Comparison of ENCODE assay signal across 6 cellular contexts in the genomic region with DNA sequence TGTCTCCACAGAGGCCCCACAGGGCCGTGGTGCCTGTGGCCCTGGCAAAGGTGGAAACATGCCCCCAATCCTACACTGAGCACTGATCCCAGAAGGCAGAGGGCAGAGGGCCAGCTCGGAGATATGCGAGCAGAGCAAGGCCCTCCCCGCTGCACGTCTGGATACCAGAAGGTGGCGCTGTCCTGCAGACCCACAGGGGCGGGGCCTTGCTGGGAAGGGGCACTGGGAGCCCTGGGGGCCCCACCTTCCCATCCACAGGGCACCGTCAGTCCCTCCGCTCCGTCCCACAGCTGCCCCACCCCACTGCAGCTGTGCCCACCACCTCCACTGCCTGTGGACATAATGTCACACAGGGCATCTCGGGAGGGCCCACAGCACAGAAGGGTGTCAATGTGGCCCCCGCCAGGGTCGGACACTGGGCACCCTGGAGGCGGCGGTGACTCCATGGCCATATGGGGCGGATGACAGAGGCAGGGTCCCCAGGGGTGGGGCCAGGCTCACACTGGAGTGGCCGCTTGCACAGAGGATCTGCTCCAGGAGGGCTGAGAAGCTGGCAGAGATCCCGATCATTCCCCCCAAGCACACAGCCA. TPM values are rescaled to one million over a fixed set of nuclear protein-coding genes. Genes with fewer than 3 reads are reported as not detected.
DNase-seq lines count a peak whose midpoint lies in the region; ATAC-seq and TF ChIP-seq lines count a peak whose summit lies in the region.

No MANE protein-coding gene starts in this region.

- no peaks in the 10 kb centered on the region for H4K20me1 ChIP-seq in IMR-90 (ENCODE audit: insufficient read depth, low read length)

- H4K8ac ChIP-seq in IMR-90 (ENCODE audit: low read depth in 2 of 2, low read length in 2 of 2): no peak overlapping the region

- no peak overlapping the region for H3K14ac ChIP-seq in IMR-90 (replicated peaks; ENCODE audit: low read depth, low read length)

- in situ Hi-C loops in IMR-90 (cut with MboI; ENCODE audit: low sequenced_read_pairs): no loop called here

- CTCF ChIA-PET in BJ (lab: Yijun Ruan, JAX) (interaction anchor here (0.6 to 2.8 kb wide), 9 partner anchors 8 to 310 kb away, joined by 3 to 22 read pairs (median 4); partner anchors contain the start of genes ATP5ME and MYL5), IMR-90 (lab: Yijun Ruan, JAX) (no interaction called here)

- intact Hi-C loops in IMR-90 (cut with micrococcal nuclease): no loop called here

- H4K5ac ChIP-seq in IMR-90 (ENCODE audit: low read depth, low read length): no peak overlapping the region

- DNase-seq in BJ (ENCODE audit: low read depth) (no peak), IMR-90 (peak; percentile 57), kidney glomerular epithelial cell (lab: John Stamatoyannopoulos, UW) (peak; percentile 15)
- DNase-seq in activated naive CD4-positive, alpha-beta T cell treated with anti-CD3 and anti-CD28 coated beads, Interleukin-2, amount 50 U/mL, for 16 hours: peak; percentile 25

- H3K18ac ChIP-seq in IMR-90 (ENCODE audit: low read depth, low read length): no peak overlapping the region

- H2BK15ac ChIP-seq in IMR-90 (ENCODE audit: low read depth, low read length): no peak overlapping the region

- H3K27ac ChIP-seq in IMR-90 (ENCODE audit: insufficient read depth, low read length): no peak overlapping the region

- no peak overlapping the region for H2BK120ac ChIP-seq in IMR-90 (ENCODE audit: low read depth, low read length)

- peaks cover 15% of the 10 kb centered on the region for H3K4me1 ChIP-seq in IMR-90 (ENCODE audit: control insufficient read depth, insufficient read depth, low read length)

- H4K91ac ChIP-seq in IMR-90 (ENCODE audit: insufficient read depth, low read depth, low read length): no peak overlapping the region

- no peak overlapping the region for H3K4ac ChIP-seq in IMR-90 (ENCODE audit: low read depth, low read length)

- no TSS peak for BruUV-seq in IMR-90 (replicated peaks; lab: Mats Ljungman, UMichigan)

- H2AK9ac ChIP-seq in IMR-90 (replicated peaks; ENCODE audit: low read depth, low read length, poor library complexity): peak overlapping the region; percentile 72

- dilution Hi-C loops in IMR-90 (cut with HindIII; ENCODE audit: low sequenced_read_pairs, unreplicated experiment): no loop called here

- no peak overlapping the region for H3K4me2 ChIP-seq in IMR-90 (ENCODE audit: low read depth, low read length)

- no peaks in the 10 kb centered on the region for H3K27me3 ChIP-seq in BJ (ENCODE audit: control insufficient read depth, insufficient read depth, low read length)
- H3K27me3 ChIP-seq in IMR-90 (ENCODE audit: control insufficient read depth, insufficient read depth, low read length): no peaks in the 10 kb centered on the region

- H3K4me3 ChIP-seq in BJ (ENCODE audit: low read depth, low read length): no peak overlapping the region
- no peak overlapping the region for H3K4me3 ChIP-seq in IMR-90 (ENCODE audit: insufficient read depth, low read depth, low read length)

- no peak overlapping the region for H3K56ac ChIP-seq in IMR-90 (ENCODE audit: extremely low read depth, insufficient read depth, low read length)

- no peak overlapping the region for H3K9ac ChIP-seq in IMR-90 (ENCODE audit: low read depth, low read length)

- no peak overlapping the region for H2BK20ac ChIP-seq in IMR-90 (ENCODE audit: low read depth, low read length)

- TF ChIP-seq POLR2A in IMR-90 (IDR thresholded peaks at IDR 0.05; ENCODE audit: low read depth, low read length): no peak

- H3K9me3 ChIP-seq in IMR-90 (ENCODE audit: control insufficient read depth, insufficient read depth, low read length): no peaks in the 10 kb centered on the region

- H3K23ac ChIP-seq in IMR-90 (ENCODE audit: low read depth, low read length): no peak overlapping the region

- TF ChIP-seq CTCF in BJ (IDR thresholded peaks at IDR 0.05; ENCODE audit: insufficient read depth, low read depth, low read length): peak; percentile 79
- peak; percentile 64 for TF ChIP-seq CTCF in IMR-90 (conservative IDR thresholded peaks at IDR 0.05; ENCODE audit: low read depth, low read length)

- peak; percentile 40 for ATAC-seq in IMR-90 (ENCODE audit: low read depth)
- no peak for ATAC-seq in GM19467 (IDR thresholded peaks at IDR 0.05; ENCODE audit: unreplicated experiment)
- ATAC-seq in GM21717 (IDR thresholded peaks at IDR 0.05; ENCODE audit: unreplicated experiment): no peak

- H3K79me1 ChIP-seq in IMR-90 (ENCODE audit: low read depth in 1 of 2, low read length in 2 of 2): peaks cover 0 to 4% of the 10 kb centered on the region in 2 experiments; a peak in 1 of 4 replicates

- POLR2A ChIA-PET in BJ (lab: Charles Lee) (no interaction called here), IMR-90 (lab: Charles Lee; ENCODE audit: unreplicated experiment) (no interaction called here)

- 46% methylated on average over 6 of the region's 18 CpGs; no CpG with 5 or more reads in 1 of the 2 experiments for WGBS in IMR-90 (ENCODE audit: extremely low coverage in 2 of 2, insufficient read length in 1 of 2), 2 experiments

- TF ChIP-seq RAD21 in IMR-90 (IDR thresholded peaks at IDR 0.05; ENCODE audit: low read length): peak; percentile 28; the same call in 1 of the 2 replicates

- no peaks in the 10 kb centered on the region for H3K36me3 ChIP-seq in BJ (ENCODE audit: control insufficient read depth, insufficient read depth, low read length)
- H3K36me3 ChIP-seq in IMR-90 (ENCODE audit: control insufficient read depth, insufficient read depth, low read length): no peaks in the 10 kb centered on the region

- H3K9me1 ChIP-seq in IMR-90 (ENCODE audit: insufficient read depth, low read length): peaks cover 9% of the 10 kb centered on the region

- H2AK5ac ChIP-seq in IMR-90 (ENCODE audit: low read depth, low read length): no peak overlapping the region

- H2BK5ac ChIP-seq in IMR-90 (ENCODE audit: low read depth, low read length, poor library complexity, severe bottlenecking): no peak overlapping the region

- H2AFZ ChIP-seq in IMR-90 (replicated peaks; ENCODE audit: low read length, poor library complexity): peak overlapping the region; percentile 51

TF ChIP-seq in IMR-90, 13 proteins besides CTCF, POLR2A, EP300 and RAD21:
- TF ChIP-seq BHLHE40 (IDR thresholded peaks at IDR 0.05; ENCODE audit: low read depth, low read length) (no peak), MXI1 (IDR thresholded peaks at IDR 0.05; ENCODE audit: borderline replicate concordance, low read depth, low read length) (no peak), SMC3 (IDR thresholded peaks at IDR 0.05; ENCODE audit: low read depth, low read length) (peak; percentile 23; the same call in 1 of the 2 replicates), RCOR1 (IDR thresholded peaks at IDR 0.05; ENCODE audit: insufficient replicate concordance, low read length) (no peak), MAZ (IDR thresholded peaks at IDR 0.05; ENCODE audit: borderline replicate concordance, low read depth, low read length) (peak; percentile 78; the same call in 1 of the 2 replicates), CHD1 (IDR thresholded peaks at IDR 0.05; ENCODE audit: low read depth, low read length) (no peak), NFE2L2 (IDR thresholded peaks at IDR 0.05; ENCODE audit: low read depth, low read length) (no peak), FOS (IDR thresholded peaks at IDR 0.05; ENCODE audit: low read depth, low read length) (no peak), RFX5 (IDR thresholded peaks at IDR 0.05; ENCODE audit: low read depth, low read length) (no peak), CEBPB (IDR thresholded peaks at IDR 0.05; ENCODE audit: low read depth, low read length) (no peak), MAFK (IDR thresholded peaks at IDR 0.05; ENCODE audit: low read depth, low read length) (no peak)
- TF ChIP-seq, protein P1, sequence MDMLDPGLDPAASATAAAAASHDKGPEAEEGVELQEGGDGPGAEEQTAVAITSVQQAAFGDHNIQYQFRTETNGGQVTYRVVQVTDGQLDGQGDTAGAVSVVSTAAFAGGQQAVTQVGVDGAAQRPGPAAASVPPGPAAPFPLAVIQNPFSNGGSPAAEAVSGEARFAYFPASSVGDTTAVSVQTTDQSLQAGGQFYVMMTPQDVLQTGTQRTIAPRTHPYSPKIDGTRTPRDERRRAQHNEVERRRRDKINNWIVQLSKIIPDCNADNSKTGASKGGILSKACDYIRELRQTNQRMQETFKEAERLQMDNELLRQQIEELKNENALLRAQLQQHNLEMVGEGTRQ (IDR thresholded peaks at IDR 0.05; ENCODE audit: low read depth, low read length): no peak

RNA-seq across cellular contexts. Expression of gene SLC49A3, which starts 4.9 kb away (rescaled TPM):
- polyA plus RNA-seq in BJ (2011; rRNA removed): 1.6 and 2.8 TPM in 2 replicates
- polyA minus RNA-seq in BJ (2011; rRNA and poly(A)+ RNA removed): 2.0 and 2.3 TPM in 2 replicates
- total RNA-seq in IMR-90 (2012; rRNA removed): under 0.01 TPM in 2 replicates
- 0.32 and 0.36 TPM in 2 replicates for polyA plus RNA-seq in IMR-90 (2012; rRNA removed)
- polyA plus RNA-seq in IMR-90 (2012; cell fraction: cytosol; rRNA removed): 0.09 and 0.27 TPM in 2 replicates
- 0.54 and 1.4 TPM in 2 replicates for polyA plus RNA-seq in IMR-90 (2012; cell fraction: nucleus; rRNA removed; ENCODE audit: low replicate concordance)

RNA-seq across cellular contexts. Expression of gene MYL5, which starts 9.7 kb away (rescaled TPM):
- 21.6 and 24.4 TPM in 2 replicates for polyA plus RNA-seq in BJ (2011; rRNA removed)
- 6.1 and 9.6 TPM in 2 replicates for polyA minus RNA-seq in BJ (2011; rRNA and poly(A)+ RNA removed)
- 5.0 and 9.1 TPM in 2 replicates for total RNA-seq in IMR-90 (2012; rRNA removed)
- 16.0 and 17.8 TPM in 2 replicates for polyA plus RNA-seq in IMR-90 (2012; rRNA removed)
- 10.5 and 14.2 TPM in 2 replicates for polyA plus RNA-seq in IMR-90 (2012; cell fraction: cytosol; rRNA removed)
- polyA plus RNA-seq in IMR-90 (2012; cell fraction: nucleus; rRNA removed; ENCODE audit: low replicate concordance): 68.7 and 78.0 TPM in 2 replicates

RNA-seq across cellular contexts. Expression of gene ATP5ME, which starts 10.0 kb away (rescaled TPM):
- polyA plus RNA-seq in BJ (2011; rRNA removed) (275 and 330 TPM in 2 replicates), IMR-90 (2012; rRNA removed) (603 and 663 TPM in 2 replicates)
- 38.7 and 68.8 TPM in 2 replicates for polyA minus RNA-seq in BJ (2011; rRNA and poly(A)+ RNA removed)
- total RNA-seq in IMR-90 (2012; rRNA removed): 39.3 and 62.2 TPM in 2 replicates
- 498 and 689 TPM in 2 replicates for polyA plus RNA-seq in IMR-90 (2012; cell fraction: cytosol; rRNA removed)
- 88.5 and 91.8 TPM in 2 replicates for polyA plus RNA-seq in IMR-90 (2012; cell fraction: nucleus; rRNA removed; ENCODE audit: low replicate concordance)

RNA-seq across cellular contexts. Expression of gene PCGF3, which starts 21.6 kb away (rescaled TPM):
- polyA plus RNA-seq in BJ (2011; rRNA removed): 28.3 and 37.6 TPM in 2 replicates
- polyA minus RNA-seq in BJ (2011; rRNA and poly(A)+ RNA removed): 47.0 and 63.0 TPM in 2 replicates
- total RNA-seq in IMR-90 (2012; rRNA removed): 40.0 and 45.0 TPM in 2 replicates
- 55.3 and 59.4 TPM in 2 replicates for polyA plus RNA-seq in IMR-90 (2012; rRNA removed)
- 33.1 and 59.8 TPM in 2 replicates for polyA plus RNA-seq in IMR-90 (2012; cell fraction: cytosol; rRNA removed)
- 190 and 236 TPM in 2 replicates for polyA plus RNA-seq in IMR-90 (2012; cell fraction: nucleus; rRNA removed; ENCODE audit: low replicate concordance)

RNA-seq across cellular contexts. Expression of gene PDE6B, which starts 58.7 kb away (rescaled TPM):
- 0.10 and 0.22 TPM in 2 replicates for polyA plus RNA-seq in BJ (2011; rRNA removed)
- polyA minus RNA-seq in BJ (2011; rRNA and poly(A)+ RNA removed): 0.52 TPM in 1 of 2 replicates, not detected in the other
- under 0.01 TPM in 1 of 2 replicates, not detected in the other for total RNA-seq in IMR-90 (2012; rRNA removed)
- polyA plus RNA-seq in IMR-90 (2012; rRNA removed): not detected in 2 replicates
- 0.10 TPM in 1 of 2 replicates, not detected in the other for polyA plus RNA-seq in IMR-90 (2012; cell fraction: cytosol; rRNA removed)
- 0.02 and 0.13 TPM in 2 replicates for polyA plus RNA-seq in IMR-90 (2012; cell fraction: nucleus; rRNA removed; ENCODE audit: low replicate concordance)
